ENCODE assay signal across 23 cellular contexts in the genomic region with DNA sequence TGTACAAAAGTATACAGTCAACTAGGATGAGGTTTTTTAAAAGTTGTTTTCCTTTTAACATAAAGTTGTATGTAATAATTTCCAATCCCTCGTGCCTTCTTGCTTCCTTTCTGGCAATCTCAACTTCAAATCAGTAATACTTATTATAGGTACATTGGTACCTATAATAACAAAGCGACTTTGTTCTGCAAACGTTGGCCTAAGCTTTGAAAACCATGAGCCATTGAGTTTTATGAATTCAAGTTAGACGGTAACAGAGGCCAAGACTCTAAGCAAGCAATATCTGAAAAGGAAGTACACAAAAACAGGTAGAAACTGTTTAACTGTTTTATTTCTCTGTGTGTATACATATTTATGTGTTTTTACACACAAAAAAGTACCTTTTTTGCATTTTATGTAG.
DNase-seq lines count a peak whose midpoint lies in the region; ATAC-seq, FAIRE-seq and TF ChIP-seq lines count a peak whose summit lies in the region.
"Had no signal": no experiment of that assay in that cellular context is flagged by ENCODE, and none has a peak within 500 bp of the region (broad histone marks: within the 10 kb centered on the region; RNA-seq: fewer than 3 reads in every experiment).

No MANE protein-coding gene starts in this region.

- CTCF ChIA-PET in activated CD8-positive, alpha-beta T cell treated with anti-CD3 and anti-CD28 coated beads, Interleukin-2, amount 10 ng/mL, durations not matched to agents 7 days and 5 days (lab: Charles Lee): interaction anchor here (0.7 to 2.8 kb wide), 3 partner anchors 10 to 250 kb away, joined by 3 to 13 read pairs (median 3); no protein-coding TSS in a partner anchor

- no peaks in the 10 kb centered on the region for H4K20me1 ChIP-seq in BLaER1
- H4K20me1 ChIP-seq in SU-DHL-6 (ENCODE audit: low read depth, low read length): no peaks in the 10 kb centered on the region

- peak; percentile 58 for FAIRE-seq in GM18507 (lab: Jason Lieb, UNC)
- FAIRE-seq: HepG2 had no signal

- ATAC-seq in memory B cell (ENCODE audit: low read depth) (no peak), GM21723 (IDR thresholded peaks at IDR 0.05; ENCODE audit: unreplicated experiment) (no peak)
- ATAC-seq in activated CD8-positive, alpha-beta T cell treated with anti-CD3 and anti-CD28 coated beads, Interleukin-2, amount 10 ng/mL, durations not matched to agents 7 days and 5 days: no peak
- ATAC-seq: HepG2 had no signal

- H3K4me2 ChIP-seq in BLaER1 (peak overlapping the region; percentile 92), SU-DHL-6 (ENCODE audit: low read depth, low read length, poor library complexity, severe bottlenecking) (peak overlapping the region; percentile 95)

- no peak overlapping the region for H3K4me3 Mint-ChIP-seq in memory B cell
- no peak overlapping the region for H3K4me3 Mint-ChIP-seq in activated CD8-positive, alpha-beta T cell treated with anti-CD3 and anti-CD28 coated beads, Interleukin-2, amount 10 ng/mL, durations not matched to agents 7 days and 5 days
- H3K4me3 Mint-ChIP-seq: CD14-positive monocyte had no signal

- intact Hi-C loops in vagina (cut with DNase I): no loop called here

- H3K4me3 ChIP-seq in BLaER1: peak overlapping the region; percentile 61
- H3K4me3 ChIP-seq in SU-DHL-6 (ENCODE audit: insufficient read depth, low read length, poor library complexity, severe bottlenecking): peak overlapping the region; percentile 8
- H3K4me3 ChIP-seq in BE2C (ENCODE audit: low read depth, low read length): no peak overlapping the region
- H3K4me3 ChIP-seq in vagina: no peak overlapping the region

- peaks cover 92% of the 10 kb centered on the region for H3F3A ChIP-seq in SU-DHL-6 (ENCODE audit: insufficient read depth)

- peaks cover 97% of the 10 kb centered on the region for H3K79me2 ChIP-seq in SU-DHL-6 (ENCODE audit: insufficient read depth, low read length)

- H3K9ac ChIP-seq in BLaER1 (peak overlapping the region; percentile 75), SU-DHL-6 (ENCODE audit: low read length) (peak overlapping the region; percentile 14)

- no peaks in the 10 kb centered on the region for H3K9me2 ChIP-seq in SU-DHL-6 (replicated peaks; ENCODE audit: insufficient read depth, low read length)

- peaks cover 36% of the 10 kb centered on the region; the same call in 1 of the 2 replicates for H3K36me3 ChIP-seq in BLaER1
- peaks cover 9% of the 10 kb centered on the region for H3K36me3 ChIP-seq in SU-DHL-6 (ENCODE audit: low read length)
- H3K36me3 ChIP-seq in BE2C: no peaks in the 10 kb centered on the region
- H3K36me3 ChIP-seq in vagina: no peaks in the 10 kb centered on the region

- H3K9me3 Mint-ChIP-seq in memory B cell: no peaks in the 10 kb centered on the region
- H3K9me3 Mint-ChIP-seq in activated CD8-positive, alpha-beta T cell treated with anti-CD3 and anti-CD28 coated beads, Interleukin-2, amount 10 ng/mL, durations not matched to agents 7 days and 5 days (ENCODE audit: insufficient read depth): no peaks in the 10 kb centered on the region

- TF ChIP-seq POLR2A in vagina (IDR thresholded peaks at IDR 0.05): no peak

- TF ChIP-seq CTCF in SU-DHL-6 (IDR thresholded peaks at IDR 0.05; ENCODE audit: insufficient read depth, low read length, poor library complexity, severe bottlenecking): no peak
- TF ChIP-seq CTCF in BE2C (IDR thresholded peaks at IDR 0.05; ENCODE audit: low read depth, low read length): no peak
- no peak for TF ChIP-seq CTCF in vagina (IDR thresholded peaks at IDR 0.05)

- POLR2A ChIA-PET in activated CD8-positive, alpha-beta T cell treated with anti-CD3 and anti-CD28 coated beads, Interleukin-2, amount 10 ng/mL, durations not matched to agents 7 days and 5 days (lab: Charles Lee): no interaction called here

- DNase-seq in GM18507 (ENCODE audit: extremely low spot score, insufficient read length, low read depth): no peak
- no peak for DNase-seq in memory B cell (ENCODE audit: low spot score in 2 of 2)
- no peak for DNase-seq in activated CD8-positive, alpha-beta T cell treated with anti-CD3 and anti-CD28 coated beads, Interleukin-2, amount 10 ng/mL, durations not matched to agents 7 days and 5 days
- DNase-seq in BE2C: no peak
- DNase-seq in vagina (ENCODE audit: extremely low spot score in 2 of 2): no peak
- DNase-seq: ACHN, EL, GF-D8, H7, KBM-7, NCI-H1105 treated with DMSO at 0.1 percent for 48 hours, NCI-H1694, NCI-H2081, NCI-H2171, NCI-H345, NCI-H524, NCI-H774, Right ventricle myocardium superior had no signal

- no peaks in the 10 kb centered on the region for H3K27me3 Mint-ChIP-seq in memory B cell
- H3K27me3 Mint-ChIP-seq in activated CD8-positive, alpha-beta T cell treated with anti-CD3 and anti-CD28 coated beads, Interleukin-2, amount 10 ng/mL, durations not matched to agents 7 days and 5 days (ENCODE audit: low read depth): no peaks in the 10 kb centered on the region

- peak overlapping the region; percentile 69 for H3K27ac Mint-ChIP-seq in memory B cell
- no peak overlapping the region for H3K27ac Mint-ChIP-seq in activated CD8-positive, alpha-beta T cell treated with anti-CD3 and anti-CD28 coated beads, Interleukin-2, amount 10 ng/mL, durations not matched to agents 7 days and 5 days
- H3K27ac Mint-ChIP-seq: CD14-positive monocyte had no signal

- peaks cover 33% of the 10 kb centered on the region for H3K4me1 Mint-ChIP-seq in memory B cell
- peaks cover 22% of the 10 kb centered on the region for H3K4me1 Mint-ChIP-seq in activated CD8-positive, alpha-beta T cell treated with anti-CD3 and anti-CD28 coated beads, Interleukin-2, amount 10 ng/mL, durations not matched to agents 7 days and 5 days (ENCODE audit: low read depth)

- H3K4me1 ChIP-seq in BLaER1: peaks cover 68% of the 10 kb centered on the region
- H3K4me1 ChIP-seq in BE2C: no peaks in the 10 kb centered on the region
- H3K4me1 ChIP-seq in vagina: peaks cover 10% of the 10 kb centered on the region

- peaks cover 17% of the 10 kb centered on the region for H3K36me3 Mint-ChIP-seq in memory B cell
- H3K36me3 Mint-ChIP-seq in activated CD8-positive, alpha-beta T cell treated with anti-CD3 and anti-CD28 coated beads, Interleukin-2, amount 10 ng/mL, durations not matched to agents 7 days and 5 days (ENCODE audit: low read depth): peaks cover 20% of the 10 kb centered on the region

- H3K27me3 ChIP-seq in BLaER1 (no peaks in the 10 kb centered on the region), SU-DHL-6 (ENCODE audit: low read length) (no peaks in the 10 kb centered on the region), BE2C (no peaks in the 10 kb centered on the region), vagina (no peaks in the 10 kb centered on the region)

- no peak overlapping the region for H2AFZ ChIP-seq in SU-DHL-6 (ENCODE audit: low read depth, low read length, severe bottlenecking)

- H3K9me3 ChIP-seq in BLaER1 (no peaks in the 10 kb centered on the region; the same call in 1 of the 2 replicates), SU-DHL-6 (ENCODE audit: insufficient read depth, low read length) (no peaks in the 10 kb centered on the region), BE2C (no peaks in the 10 kb centered on the region), vagina (no peaks in the 10 kb centered on the region)

- H3K27ac ChIP-seq in BLaER1: peak overlapping the region; percentile 95
- H3K27ac ChIP-seq in SU-DHL-6 (ENCODE audit: low read depth, low read length): peak overlapping the region; percentile 98
- H3K27ac ChIP-seq in vagina: no peak overlapping the region

Comparison
In these comparisons a context has a peak if more than half of its experiments do, and no peak if none do; other contexts are left out.
1. H3K4me3 ChIP-seq: peak in BLaER1 (single experiment) and SU-DHL-6 (single experiment); none in BE2C (single experiment) and vagina (0 of 2).